In genomic region chr2:164693834-164694233, GRCh38 we compare ENCODE assay signal across 22 cellular contexts.
"Had no signal": no experiment of that assay in that cellular context is flagged by ENCODE, and none has a peak within 500 bp of the region (broad histone marks: within the 10 kb centered on the region; RNA-seq: fewer than 3 reads in every experiment).

No MANE protein-coding gene starts in this region.

- H3K27me3 ChIP-seq: heart right ventricle, spleen, tibial artery, upper lobe of right lung had no signal

- H3K9me3 ChIP-seq: heart right ventricle, left ventricle myocardium inferior, lower lobe of right lung, psoas muscle, spleen, tibial artery, upper lobe of right lung had no signal

- ATAC-seq: effector memory CD8-positive, alpha-beta T cell; heart right ventricle; left cardiac atrium; naive thymus-derived CD4-positive, alpha-beta T cell; psoas muscle; sciatic nerve; stimulated activated memory B cell treated with anti-CD40 and anti-IgM and Interleukin-4, amounts not matched to agents 10 μg/mL and 1 μg/mL and 100 μg/mL, for 72 hours; upper lobe of right lung had no signal

- H3K9me3 Mint-ChIP-seq: memory B cell; nephron progenitor cell; stimulated activated memory B cell treated with anti-CD40 and anti-IgM and Interleukin-4, amounts not matched to agents 10 μg/mL and 1 μg/mL and 100 μg/mL, for 72 hours; stimulated activated naive CD8-positive, alpha-beta T cell treated with anti-CD3 and anti-CD28 coated beads, Interleukin-15, Interleukin-2, amounts not matched to agents 100 ng/mL and 50 ng/mL, for 24 hours had no signal

- H3K27ac Mint-ChIP-seq: memory B cell; naive thymus-derived CD4-positive, alpha-beta T cell; nephron progenitor cell; stimulated activated memory B cell treated with anti-CD40 and anti-IgM and Interleukin-4, amounts not matched to agents 10 μg/mL and 1 μg/mL and 100 μg/mL, for 72 hours; stimulated activated naive CD8-positive, alpha-beta T cell treated with anti-CD3 and anti-CD28 coated beads, Interleukin-15, Interleukin-2, amounts not matched to agents 100 ng/mL and 50 ng/mL, for 24 hours had no signal

- DNase-seq: effector memory CD8-positive, alpha-beta T cell; foreskin melanocyte; heart right ventricle; left cardiac atrium; left ventricle myocardium inferior; lower lobe of right lung; naive thymus-derived CD4-positive, alpha-beta T cell; nephron progenitor cell; psoas muscle; retina; spleen; stimulated activated CD4-positive, alpha-beta T cell treated with anti-CD3 and anti-CD28 coated beads, Interleukin-15, amount 100 ng/mL, for 24 hours; stimulated activated CD4-positive, alpha-beta T cell treated with anti-CD3 and anti-CD28 coated beads, Interleukin-1b, Interleukin-23, amount 100 ng/mL, for 48 hours; stimulated activated CD4-positive, alpha-beta T cell treated with anti-CD3 and anti-CD28 coated beads, Interleukin-4, amount 100 ng/mL, for 24 hours; tibial artery; upper lobe of right lung had no signal

- H3K4me1 Mint-ChIP-seq: naive thymus-derived CD4-positive, alpha-beta T cell; nephron progenitor cell had no signal

- H3K4me3 Mint-ChIP-seq: effector memory CD8-positive, alpha-beta T cell; memory B cell; naive thymus-derived CD4-positive, alpha-beta T cell; nephron progenitor cell; stimulated activated memory B cell treated with anti-CD40 and anti-IgM and Interleukin-4, amounts not matched to agents 10 μg/mL and 1 μg/mL and 100 μg/mL, for 72 hours; stimulated activated naive CD8-positive, alpha-beta T cell treated with anti-CD3 and anti-CD28 coated beads, Interleukin-15, Interleukin-2, amounts not matched to agents 100 ng/mL and 50 ng/mL, for 24 hours had no signal

- H3K4me1 ChIP-seq: heart right ventricle, left ventricle myocardium inferior, parathyroid adenoma, psoas muscle, spleen, upper lobe of right lung had no signal

- H3K36me3 Mint-ChIP-seq: naive thymus-derived CD4-positive, alpha-beta T cell had no signal

- H3K4me3 ChIP-seq: heart right ventricle, left ventricle myocardium inferior, lower lobe of right lung, psoas muscle, spleen, tibial artery, upper lobe of right lung had no signal

- H3K27ac ChIP-seq: heart right ventricle, left ventricle myocardium inferior, lower lobe of right lung, parathyroid adenoma, psoas muscle, spleen, tibial artery, upper lobe of right lung had no signal

- H3K27me3 Mint-ChIP-seq: effector memory CD8-positive, alpha-beta T cell; memory B cell; naive thymus-derived CD4-positive, alpha-beta T cell; stimulated activated memory B cell treated with anti-CD40 and anti-IgM and Interleukin-4, amounts not matched to agents 10 μg/mL and 1 μg/mL and 100 μg/mL, for 72 hours; stimulated activated naive CD8-positive, alpha-beta T cell treated with anti-CD3 and anti-CD28 coated beads, Interleukin-15, Interleukin-2, amounts not matched to agents 100 ng/mL and 50 ng/mL, for 24 hours had no signal

- FAIRE-seq: keratinocyte had no signal
